In genomic region chr9:113522419-113522818, GRCh38 we compare ENCODE assay signal across 12 cellular contexts. TPM values are rescaled to one million over a fixed set of nuclear protein-coding genes. Genes with fewer than 3 reads are reported as not detected.
DNase-seq lines count a peak whose midpoint lies in the region; ATAC-seq and TF ChIP-seq lines count a peak whose summit lies in the region.
"Had no signal": no experiment of that assay in that cellular context is flagged by ENCODE, and none has a peak within 500 bp of the region (broad histone marks: within the 10 kb centered on the region; RNA-seq: fewer than 3 reads in every experiment).

No MANE protein-coding gene starts in this region.

- H3K36me3 Mint-ChIP-seq in CD4-positive, alpha-beta memory T cell, result peaks cover 7 to 38% of the 10 kb centered on the region in 2 donors
- H3K36me3 Mint-ChIP-seq in endothelial cell (ENCODE audit: low read depth, unreplicated experiment) (peaks cover 66% of the 10 kb centered on the region), WTC11 (no peaks in the 10 kb centered on the region)

- TF ChIP-seq CTCF in endothelial cell (IDR thresholded peaks at IDR 0.05; ENCODE audit: unreplicated experiment), result no peak
- TF ChIP-seq CTCF in psoas muscle (IDR thresholded peaks at IDR 0.05), result no peak
- no peak for TF ChIP-seq CTCF in suprapubic skin (IDR thresholded peaks at IDR 0.05)
- no peak for TF ChIP-seq CTCF in WTC11 (IDR thresholded peaks at IDR 0.05)

- peak overlapping the region; percentile 52 for H3K4me2 ChIP-seq in Karpas-422 (ENCODE audit: low read depth, low read length, poor library complexity, severe bottlenecking)
- H3K4me2 ChIP-seq: GM23338 had no signal

- peaks cover 0 to 2% (median 0%) of the 10 kb centered on the region in 8 donors for H3K9me3 Mint-ChIP-seq in CD4-positive, alpha-beta memory T cell
- H3K9me3 Mint-ChIP-seq in endothelial cell (ENCODE audit: unreplicated experiment), result no peaks in the 10 kb centered on the region
- no peaks in the 10 kb centered on the region for H3K9me3 Mint-ChIP-seq in WTC11
- H3K9me3 Mint-ChIP-seq: GM23338 had no signal

- H3K36me3 ChIP-seq in CD4-positive, alpha-beta memory T cell (ENCODE audit: insufficient read depth, low read length), result peaks cover 26% of the 10 kb centered on the region
- H3K36me3 ChIP-seq in Karpas-422 (ENCODE audit: insufficient read depth, low read length) (no peaks in the 10 kb centered on the region), psoas muscle (ENCODE audit: insufficient read depth in 1 of 2, low read depth in 1 of 2) (peaks cover 0 to 4% of the 10 kb centered on the region in 2 donors), suprapubic skin (no peaks in the 10 kb centered on the region)

- H3K9ac ChIP-seq in Karpas-422 (ENCODE audit: low read length), result no peak overlapping the region

- no peaks in the 10 kb centered on the region; the same call in 1 of the 2 replicates for H4K20me1 ChIP-seq in Karpas-422 (ENCODE audit: insufficient read depth, low read depth, low read length)

- no peak for TF ChIP-seq POLR2A in suprapubic skin (IDR thresholded peaks at IDR 0.05)

- H3K27me3 Mint-ChIP-seq in CD4-positive, alpha-beta memory T cell, result no peaks in the 10 kb centered on the region
- H3K27me3 Mint-ChIP-seq in endothelial cell (ENCODE audit: unreplicated experiment) (peaks cover 37% of the 10 kb centered on the region), WTC11 (ENCODE audit: low read depth) (no peaks in the 10 kb centered on the region)

- TF ChIP-seq EP300 in suprapubic skin (IDR thresholded peaks at IDR 0.05), result no peak

- ATAC-seq in psoas muscle, result peak in 1 of 4 donors; percentile 2
- no peak for ATAC-seq in WTC11
- ATAC-seq: GM23338 had no signal

- no peak for DNase-seq in CD4-positive, alpha-beta memory T cell
- DNase-seq in Karpas-422 (no peak), endothelial cell (ENCODE audit: low spot score) (no peak), psoas muscle (no peak), suprapubic skin (ENCODE audit: low spot score in 2 of 2) (no peak), ecto neural progenitor cell (ENCODE audit: low spot score) (no peak), WTC11 (ENCODE audit: low spot score) (no peak), NCI-H146 treated with DMSO at 0.1 percent for 48 hours (lab: John Stamatoyannopoulos, UW; ENCODE audit: unreplicated experiment) (no peak)
- DNase-seq: anterior cingulate cortex, NCI-H1694 had no signal

- no peak overlapping the region for H3K4me3 ChIP-seq in CD4-positive, alpha-beta memory T cell (ENCODE audit: low read length in 2 of 2)
- H3K4me3 ChIP-seq in Karpas-422 (ENCODE audit: low read length), result no peak overlapping the region
- H3K4me3 ChIP-seq in psoas muscle, result no peak overlapping the region
- H3K4me3 ChIP-seq in suprapubic skin, result no peak overlapping the region
- H3K4me3 ChIP-seq: GM23338, mucosa of descending colon had no signal

- H3K4me3 Mint-ChIP-seq in CD4-positive, alpha-beta memory T cell, result peak overlapping the region; percentile 25 to 82 (median 73)
- H3K4me3 Mint-ChIP-seq in endothelial cell (ENCODE audit: unreplicated experiment) (peak overlapping the region; percentile 79), WTC11 (no peak overlapping the region)
- H3K4me3 Mint-ChIP-seq: GM23338 had no signal

- H3K9me2 ChIP-seq in Karpas-422 (replicated peaks; ENCODE audit: insufficient read depth, low read length), result no peaks in the 10 kb centered on the region

- peak overlapping the region; percentile 18 to 89 (median 86) for H3K27ac Mint-ChIP-seq in CD4-positive, alpha-beta memory T cell
- H3K27ac Mint-ChIP-seq in endothelial cell (ENCODE audit: unreplicated experiment), result peak overlapping the region; percentile 57
- no peak overlapping the region for H3K27ac Mint-ChIP-seq in WTC11
- H3K27ac Mint-ChIP-seq: GM23338 had no signal

- peaks cover 91% of the 10 kb centered on the region for H3K4me1 ChIP-seq in CD4-positive, alpha-beta memory T cell (ENCODE audit: insufficient read depth, low read length)
- H3K4me1 ChIP-seq in Karpas-422 (ENCODE audit: low read length) (peaks cover 27% of the 10 kb centered on the region), psoas muscle (peaks cover 41% of the 10 kb centered on the region), suprapubic skin (peaks cover 38% of the 10 kb centered on the region)

- peaks cover 70 to 98% (median 83%) of the 10 kb centered on the region in 4 donors for H3K4me1 Mint-ChIP-seq in CD4-positive, alpha-beta memory T cell
- H3K4me1 Mint-ChIP-seq in endothelial cell (ENCODE audit: unreplicated experiment) (peaks cover 91% of the 10 kb centered on the region), WTC11 (peaks cover 11% of the 10 kb centered on the region; the same call in 1 of the 2 replicates)

- intact Hi-C loops in CD4-positive, alpha-beta memory T cell (cut with micrococcal nuclease), result no loop called here
- intact Hi-C loops in psoas muscle (cut with DNase I), result no loop called here

- no peaks in the 10 kb centered on the region for H3K9me3 ChIP-seq in CD4-positive, alpha-beta memory T cell (ENCODE audit: control insufficient read depth in 1 of 2, low read length in 2 of 2)
- no peaks in the 10 kb centered on the region for H3K9me3 ChIP-seq in Karpas-422 (ENCODE audit: low read length)
- H3K9me3 ChIP-seq in psoas muscle, result no peaks in the 10 kb centered on the region
- H3K9me3 ChIP-seq in suprapubic skin, result no peaks in the 10 kb centered on the region
- H3K9me3 ChIP-seq: mucosa of descending colon had no signal

- POLR2A ChIA-PET in CD4-positive, alpha-beta memory T cell (lab: Charles Lee; ENCODE audit: partially characterized antibody), result interaction anchor here (1.1 to 16.5 kb wide), 3 partner anchors 9 to 58 kb away, joined by 4 to 342 read pairs (median 62); no protein-coding TSS in a partner anchor
- POLR2A ChIA-PET in WTC11 (lab: Charles Lee), result no interaction called here

- WGBS in psoas muscle, 3 donors, result 38 to 47% (median 38%) methylated on average over 1 of the region's 1 CpG
- WGBS in suprapubic skin, result 100% methylated on average over 1 of the region's 1 CpG

- H2AFZ ChIP-seq in Karpas-422 (ENCODE audit: low read length), result no peak overlapping the region
- H2AFZ ChIP-seq: GM23338 had no signal

- H3K27ac ChIP-seq in CD4-positive, alpha-beta memory T cell (ENCODE audit: low read depth, low read length), result no peak overlapping the region
- H3K27ac ChIP-seq in Karpas-422 (ENCODE audit: low read length) (no peak overlapping the region), psoas muscle (peak overlapping the region; percentile 62), suprapubic skin (no peak overlapping the region)

- H3K79me2 ChIP-seq in Karpas-422 (ENCODE audit: low read length), result no peaks in the 10 kb centered on the region

- H3K27me3 ChIP-seq in CD4-positive, alpha-beta memory T cell (ENCODE audit: insufficient read depth, low read length), result no peaks in the 10 kb centered on the region
- no peaks in the 10 kb centered on the region for H3K27me3 ChIP-seq in Karpas-422 (ENCODE audit: low read length)
- H3K27me3 ChIP-seq in psoas muscle (ENCODE audit: insufficient read depth in 3 of 3, low read length in 2 of 3), result no peaks in the 10 kb centered on the region
- H3K27me3 ChIP-seq in suprapubic skin, result no peaks in the 10 kb centered on the region

- CTCF ChIA-PET in CD4-positive, alpha-beta memory T cell (lab: Charles Lee; ENCODE audit: partially characterized antibody), result interaction anchor here (0.8 to 3.6 kb wide), 9 partner anchors 10 to 247 kb away, joined by 3 to 26 read pairs (median 4); partner anchors contain the start of genes ALAD and CDC26
- CTCF ChIA-PET in WTC11 (lab: Charles Lee), result interaction anchor here (1.6 kb wide), 1 partner anchor 69 kb away, joined by 5 read pairs; no protein-coding TSS in a partner anchor

TF ChIP-seq in WTC11, 78 proteins besides CTCF, POLR2A, EP300 and RAD21 (continues in another document):
- no peak for TF ChIP-seq TEAD4 (CRISPR knock-in tag; IDR thresholded peaks at IDR 0.05)
- no peak for TF ChIP-seq TP53 (CRISPR knock-in tag; IDR thresholded peaks at IDR 0.05)
- no peak for TF ChIP-seq ZNF138 (CRISPR knock-in tag; conservative IDR thresholded peaks at IDR 0.05)
- no peak for TF ChIP-seq ZNF263 (CRISPR knock-in tag; IDR thresholded peaks at IDR 0.05; ENCODE audit: low read depth)
- no peak for TF ChIP-seq E2F5 (CRISPR knock-in tag; IDR thresholded peaks at IDR 0.05)
- no peak for TF ChIP-seq ZBTB43 (CRISPR knock-in tag; IDR thresholded peaks at IDR 0.05)
- no peak for TF ChIP-seq ZNF396 (CRISPR knock-in tag; IDR thresholded peaks at IDR 0.05; ENCODE audit: borderline replicate concordance)
- no peak for TF ChIP-seq USF2 (CRISPR knock-in tag; IDR thresholded peaks at IDR 0.05)
- no peak for TF ChIP-seq JAZF1 (CRISPR knock-in tag; IDR thresholded peaks at IDR 0.05)

RNA-seq across cellular contexts. Expression of gene RGS3, which starts 58.9 kb away (rescaled TPM):
- 10 to 100 TPM; 17.5 to 18.4 TPM for total RNA-seq in CD4-positive, alpha-beta memory T cell
- 10 to 100 TPM in 1 of 2 donors, 1 to 10 TPM in 1; 3.4 to 23.2 TPM for polyA plus RNA-seq in CD4-positive, alpha-beta memory T cell
- total RNA-seq in Karpas-422 (2014; rRNA removed; shearing (Covaris generic); ENCODE audit: low replicate concordance), result 1.3 and 5.0 TPM in 2 replicates
- total RNA-seq in endothelial cell (ENCODE audit: unreplicated experiment), result 474 TPM
- total RNA-seq in psoas muscle, result 10 to 100 TPM; 10.6 to 38.1 (median 18.3) TPM
- polyA plus RNA-seq in psoas muscle, result 10 to 100 TPM in 2 of 3 donors, 1 to 10 TPM in 1; 7.1 to 18.4 (median 12.8) TPM
- total RNA-seq in suprapubic skin, result 10 to 100 TPM; 11.0 to 18.8 (median 16.0) TPM
- 15.0 to 17.2 TPM (median 16.6 TPM) in 3 replicates for total RNA-seq in WTC11 (2021)

Comparison
In these comparisons a context has a peak if more than half of its experiments do, and no peak if none do; other contexts are left out.
1. RNA of gene RGS3, which starts 58.9 kb away (total RNA-seq): 474 TPM in endothelial cell (single experiment); 10.6 to 38.1 TPM in psoas muscle, 17.5 to 18.4 TPM in CD4-positive, alpha-beta memory T cell, 15.0 to 17.2 TPM in WTC11, 11.0 to 18.8 TPM in suprapubic skin and 1.3 to 5.0 TPM in Karpas-422; every median in the first group is over 10 times any median in the second.